Comparison of ENCODE assay signal across 8 cellular contexts in the genomic region with DNA sequence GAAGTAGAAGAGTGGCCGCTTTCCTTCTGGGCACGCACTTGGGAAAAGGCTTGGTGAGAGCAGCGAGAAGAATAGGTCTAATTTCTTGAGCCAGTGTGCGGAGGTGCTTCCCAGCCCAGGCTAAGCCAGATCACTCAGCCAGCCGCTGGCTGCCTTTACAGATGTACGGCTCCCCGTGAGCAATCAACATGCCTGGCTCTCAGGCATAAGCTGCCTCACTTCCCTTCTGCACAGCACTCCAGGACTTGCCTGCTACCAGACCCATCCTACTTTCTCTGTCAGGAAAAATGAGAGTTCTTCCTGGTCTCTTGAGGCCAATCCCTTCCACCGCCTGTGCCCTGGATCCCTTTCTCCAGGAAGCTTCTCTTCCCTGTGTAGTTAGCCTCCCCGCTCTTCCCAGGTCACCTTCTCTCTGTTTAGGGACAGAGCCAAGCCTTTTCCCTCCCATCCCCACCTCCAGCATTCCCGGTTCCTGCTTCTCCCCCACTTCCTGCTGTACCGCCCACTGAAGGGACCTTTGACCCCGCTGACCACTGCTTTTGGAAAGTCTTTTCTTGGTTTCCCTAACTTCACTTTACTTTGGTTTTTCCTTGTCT. TPM values are rescaled to one million over a fixed set of nuclear protein-coding genes. Genes with fewer than 3 reads are reported as not detected.
DNase-seq lines count a peak whose midpoint lies in the region; ATAC-seq and TF ChIP-seq lines count a peak whose summit lies in the region.
"Had no signal": no experiment of that assay in that cellular context is flagged by ENCODE, and none has a peak within 500 bp of the region (broad histone marks: within the 10 kb centered on the region; RNA-seq: fewer than 3 reads in every experiment).

No MANE protein-coding gene starts in this region.

- H3K4me1 ChIP-seq in PC-3 (ENCODE audit: insufficient read depth, low read length): peaks cover 17% of the 10 kb centered on the region
- H3K4me1 ChIP-seq in esophagus (ENCODE audit: control insufficient read depth in 2 of 2, insufficient read depth in 2 of 2, low read length in 1 of 2): peaks cover 0 to 17% of the 10 kb centered on the region in 2 donors

- no peak overlapping the region for H3K27ac ChIP-seq in PC-3 (ENCODE audit: low read length)
- peak overlapping the region; percentile 83 to 95 for H3K27ac ChIP-seq in esophagus (ENCODE audit: low read depth in 2 of 2, low read length in 1 of 2)
- H3K27ac ChIP-seq: brain microvascular endothelial cell had no signal

- no peak overlapping the region for H3K9ac ChIP-seq in PC-3 (ENCODE audit: low read length)

- TF ChIP-seq CTCF in PC-3 (conservative IDR thresholded peaks at IDR 0.05; ENCODE audit: low read depth, low read length) (no peak), progenitor cell of endocrine pancreas (IDR thresholded peaks at IDR 0.05; ENCODE audit: unreplicated experiment) (no peak), foreskin fibroblast (IDR thresholded peaks at IDR 0.05; ENCODE audit: low read depth, low read length) (no peak)

- no TSS peak for BruUV-seq in PC-3 (replicated peaks; lab: Mats Ljungman, UMichigan)

- peak overlapping the region; percentile 98; the same call in 1 of the 2 replicates for H2AFZ ChIP-seq in PC-3 (ENCODE audit: low read length)

- H3K79me2 ChIP-seq in PC-3 (ENCODE audit: low read length): peaks cover 7% of the 10 kb centered on the region

- CTCF ChIA-PET in PC-3 (lab: Charles Lee): no interaction called here

- H3F3A ChIP-seq in PC-3 (ENCODE audit: low read length, unreplicated experiment): no peaks in the 10 kb centered on the region

- 37 to 44% methylated on average over 10 to 12 of the region's 12 CpGs for WGBS in esophagus, 2 donors

- H3K36me3 Mint-ChIP-seq in progenitor cell of endocrine pancreas (ENCODE audit: insufficient read depth): peaks cover 4% of the 10 kb centered on the region

- peak overlapping the region; percentile 92 for H3K4me3 Mint-ChIP-seq in progenitor cell of endocrine pancreas (ENCODE audit: low read depth)

- H3K27me3 ChIP-seq in H7 (ENCODE audit: control insufficient read depth, insufficient read depth, low read length) (no peaks in the 10 kb centered on the region), PC-3 (ENCODE audit: low read length) (no peaks in the 10 kb centered on the region), esophagus (ENCODE audit: control insufficient read depth in 1 of 2, insufficient read depth in 2 of 2, low read length in 2 of 2) (no peaks in the 10 kb centered on the region)

- no peaks in the 10 kb centered on the region for H3K9me3 Mint-ChIP-seq in progenitor cell of endocrine pancreas (ENCODE audit: low read depth)

- H3K4me3 ChIP-seq in H7 (ENCODE audit: insufficient read depth, low read depth, low read length): peak overlapping the region; percentile 74
- H3K4me3 ChIP-seq in PC-3 (ENCODE audit: low read length): peak overlapping the region; percentile 81
- peak overlapping the region; percentile 65 to 82 for H3K4me3 ChIP-seq in esophagus (ENCODE audit: low read depth in 1 of 2, low read length in 2 of 2)
- H3K4me3 ChIP-seq in foreskin fibroblast (ENCODE audit: low read depth in 1 of 2, low read length in 2 of 2): no peak overlapping the region

- H4K20me1 ChIP-seq in PC-3 (ENCODE audit: low read length): no peaks in the 10 kb centered on the region

- no peaks in the 10 kb centered on the region for H3K9me3 ChIP-seq in PC-3 (ENCODE audit: low read length)
- H3K9me3 ChIP-seq in esophagus (ENCODE audit: control insufficient read depth in 2 of 2, insufficient read depth in 1 of 2, low read depth in 1 of 2, low read length in 1 of 2): no peaks in the 10 kb centered on the region

- DNase-seq in H7: peak; percentile 44
- DNase-seq in PC-3: no peak
- no peak for DNase-seq in progenitor cell of endocrine pancreas (ENCODE audit: low spot score, unreplicated experiment)
- no peak for DNase-seq in foreskin fibroblast
- DNase-seq: brain microvascular endothelial cell had no signal

- peak overlapping the region; percentile 97 for H3K27ac Mint-ChIP-seq in progenitor cell of endocrine pancreas

- peaks cover 13% of the 10 kb centered on the region for H3K4me1 Mint-ChIP-seq in progenitor cell of endocrine pancreas (ENCODE audit: low read depth)

- ATAC-seq in PC-3 (no peak), HG02759 (IDR thresholded peaks at IDR 0.05; ENCODE audit: unreplicated experiment) (no peak), GM21529 (IDR thresholded peaks at IDR 0.05; ENCODE audit: unreplicated experiment) (no peak)

- intact Hi-C loops in PC-3 (cut with micrococcal nuclease): loop anchor here (5.0 kb wide), 1 partner anchor 53 kb away; a partner anchor contains a TSS

- H3K36me3 ChIP-seq in H7 (replicated peaks; ENCODE audit: control insufficient read depth, insufficient read depth, low read length) (peaks cover 21% of the 10 kb centered on the region), PC-3 (ENCODE audit: low read depth, low read length) (no peaks in the 10 kb centered on the region), esophagus (ENCODE audit: control insufficient read depth in 2 of 2, insufficient read depth in 2 of 2, low read length in 1 of 2) (peaks cover 0 to 14% of the 10 kb centered on the region in 2 donors)
- H3K36me3 ChIP-seq: brain microvascular endothelial cell had no signal

- H3K4me2 ChIP-seq in PC-3 (ENCODE audit: low read length): peak overlapping the region; percentile 90

- H3K27me3 Mint-ChIP-seq in progenitor cell of endocrine pancreas: no peaks in the 10 kb centered on the region

- POLR2A ChIA-PET in PC-3 (lab: Charles Lee; ENCODE audit: unreplicated experiment): no interaction called here

- no peaks in the 10 kb centered on the region for H3K9me2 ChIP-seq in PC-3 (replicated peaks; ENCODE audit: low read length)

RNA-seq across cellular contexts. Expression of a gene that starts 1.1 kb away (rescaled TPM):
- total RNA-seq in H7 (2014; rRNA removed; shearing (Covaris generic)): 0.73 and 3.2 TPM in 2 replicates
- 7.8 and 10.8 TPM in 2 replicates for total RNA-seq in PC-3 (2014; rRNA removed)
- polyA plus RNA-seq in esophagus: 1 to 10 TPM; 8.0 to 8.5 TPM
- 2.3 and 3.3 TPM in 2 replicates for total RNA-seq in progenitor cell of endocrine pancreas

RNA-seq across cellular contexts. Expression of a gene that starts 1.3 kb away (rescaled TPM):
- 38.3 and 39.4 TPM in 2 replicates for total RNA-seq in H7 (2014; rRNA removed; shearing (Covaris generic))
- 15.1 and 16.4 TPM in 2 replicates for total RNA-seq in PC-3 (2014; rRNA removed)
- 1 to 10 TPM; 5.2 to 8.3 TPM for polyA plus RNA-seq in esophagus
- 28.1 and 28.3 TPM in 2 replicates for total RNA-seq in progenitor cell of endocrine pancreas

RNA-seq across cellular contexts. Expression of a gene that starts 17.0 kb away (rescaled TPM):
- total RNA-seq in H7 (2014; rRNA removed; shearing (Covaris generic)): 198 and 223 TPM in 2 replicates
- total RNA-seq in PC-3 (2014; rRNA removed) (1.6 TPM in 1 of 2 replicates, not detected in the other), progenitor cell of endocrine pancreas (19.0 and 20.2 TPM in 2 replicates)
- polyA plus RNA-seq in esophagus: 10 to 100 TPM; 22.6 to 39.3 TPM

RNA-seq across cellular contexts. Expression of a gene that starts 44.2 kb away (rescaled TPM):
- 149 and 155 TPM in 2 replicates for total RNA-seq in H7 (2014; rRNA removed; shearing (Covaris generic))
- total RNA-seq in PC-3 (2014; rRNA removed): 124 and 153 TPM in 2 replicates
- polyA plus RNA-seq in esophagus: 10 to 100 TPM; 22.7 to 32.6 TPM
- 148 and 153 TPM in 2 replicates for total RNA-seq in progenitor cell of endocrine pancreas

RNA-seq across cellular contexts. Expression of a gene that starts 54.7 kb away (rescaled TPM):
- 44.2 and 56.7 TPM in 2 replicates for total RNA-seq in H7 (2014; rRNA removed; shearing (Covaris generic))
- total RNA-seq in PC-3 (2014; rRNA removed): 3.7 and 4.7 TPM in 2 replicates
- 1 to 10 TPM in 1 of 2 donors, under 1 TPM in 1; 0.81 to 1.6 TPM for polyA plus RNA-seq in esophagus
- total RNA-seq in progenitor cell of endocrine pancreas: 10.8 and 13.4 TPM in 2 replicates

Comparison
In these comparisons a context has a peak if more than half of its experiments do, and no peak if none do; other contexts are left out.
1. H3K4me3 ChIP-seq: peak in H7 (single experiment), PC-3 (single experiment) and esophagus (2 of 2); none in foreskin fibroblast (0 of 2).